ENCODE assay signal across 22 cellular contexts in genomic region chr2:215376103-215376780, GRCh38.
"Had no signal": no experiment of that assay in that cellular context is flagged by ENCODE, and none has a peak within 500 bp of the region (broad histone marks: within the 10 kb centered on the region; RNA-seq: fewer than 3 reads in every experiment).

No MANE protein-coding gene starts in this region.

- H3K27me3 ChIP-seq: colonic mucosa, gastrocnemius medialis, hepatocyte, right atrium auricular region, stomach, thyroid gland had no signal

- H3K27ac Mint-ChIP-seq: natural killer cell; stimulated activated effector memory CD8-positive, alpha-beta T cell treated with anti-CD3 and anti-CD28 coated beads, Interleukin-12 subunit alpha, Interleukin-12 subunit beta, amount 100 ng/mL, for 72 hours had no signal

- H3K4me3 Mint-ChIP-seq: natural killer cell; stimulated activated effector memory CD8-positive, alpha-beta T cell treated with anti-CD3 and anti-CD28 coated beads, Interleukin-12 subunit alpha, Interleukin-12 subunit beta, amount 100 ng/mL, for 72 hours had no signal

- H3K9me3 ChIP-seq: colonic mucosa, gastrocnemius medialis, lower lobe of right lung, prostate gland, right atrium auricular region, stomach, thyroid gland had no signal

- ATAC-seq: gastrocnemius medialis; left ventricle myocardium superior; lower lobe of right lung; natural killer cell; sciatic nerve; stimulated activated effector memory CD8-positive, alpha-beta T cell treated with anti-CD3 and anti-CD28 coated beads, Interleukin-12 subunit alpha, Interleukin-12 subunit beta, amount 100 ng/mL, for 72 hours had no signal

- H3K4me3 ChIP-seq: colonic mucosa, gastrocnemius medialis, hepatocyte, lower lobe of right lung, prostate gland, right atrium auricular region, stomach, thyroid gland had no signal

- DNase-seq: colonic mucosa; dermis blood vessel endothelial cell; effector memory CD4-positive, alpha-beta T cell; foreskin fibroblast; gastrocnemius medialis; head of caudate nucleus; left ventricle myocardium superior; lower lobe of right lung; natural killer cell; occipital lobe; stimulated activated CD4-positive, alpha-beta T cell treated with anti-CD3 and anti-CD28 coated beads, Interleukin-2, amount 100 ng/mL, for 24 hours; stimulated activated CD4-positive, alpha-beta T cell treated with anti-CD3 and anti-CD28 coated beads, Interleukin-4, amount 100 ng/mL, for 24 hours; stimulated activated naive CD4-positive, alpha-beta T cell treated with Interleukin-2 at 50 U/mL for 16 hours; stomach; thyroid gland; trophoblast cell had no signal

- H3K36me3 Mint-ChIP-seq: natural killer cell; stimulated activated effector memory CD8-positive, alpha-beta T cell treated with anti-CD3 and anti-CD28 coated beads, Interleukin-12 subunit alpha, Interleukin-12 subunit beta, amount 100 ng/mL, for 72 hours had no signal

- H3K36me3 ChIP-seq: colonic mucosa, prostate gland had no signal

- H3K9ac ChIP-seq: parathyroid adenoma had no signal

- H3K4me1 Mint-ChIP-seq: natural killer cell; stimulated activated effector memory CD8-positive, alpha-beta T cell treated with anti-CD3 and anti-CD28 coated beads, Interleukin-12 subunit alpha, Interleukin-12 subunit beta, amount 100 ng/mL, for 72 hours had no signal

- H3K4me1 ChIP-seq: colonic mucosa, gastrocnemius medialis, lower lobe of right lung, parathyroid adenoma, prostate gland, right atrium auricular region, stomach, thyroid gland had no signal

- H3K27ac ChIP-seq: colonic mucosa, gastrocnemius medialis, hepatocyte, lower lobe of right lung, parathyroid adenoma, prostate gland, right atrium auricular region, stomach, thyroid gland had no signal

- H3K79me2 ChIP-seq: hepatocyte, parathyroid adenoma had no signal

- H2AFZ ChIP-seq: hepatocyte, parathyroid adenoma had no signal

- H3K9me3 Mint-ChIP-seq: natural killer cell; stimulated activated effector memory CD8-positive, alpha-beta T cell treated with anti-CD3 and anti-CD28 coated beads, Interleukin-12 subunit alpha, Interleukin-12 subunit beta, amount 100 ng/mL, for 72 hours had no signal

- H3K4me2 ChIP-seq: hepatocyte had no signal
